In genomic region chr15:31405200-31405929, GRCh38 we compare ENCODE assay signal across 11 cellular contexts.
DNase-seq lines count a peak whose midpoint lies in the region; ATAC-seq, FAIRE-seq and TF ChIP-seq lines count a peak whose summit lies in the region.
"Had no signal": no experiment of that assay in that cellular context is flagged by ENCODE, and none has a peak within 500 bp of the region (broad histone marks: within the 10 kb centered on the region; RNA-seq: fewer than 3 reads in every experiment).

No MANE protein-coding gene starts in this region.

- H3K27me3 ChIP-seq in HepG2 (ENCODE audit: control insufficient read depth in 1 of 2, insufficient read depth in 2 of 2, low read length in 2 of 2) (peaks cover 0 to 43% of the 10 kb centered on the region in 2 experiments; a peak in 3 of 5 replicates), right lobe of liver (no peaks in the 10 kb centered on the region)
- H3K27me3 ChIP-seq: tibial nerve had no signal

- no peaks in the 10 kb centered on the region for H3K27me3 Mint-ChIP-seq in effector memory CD8-positive, alpha-beta T cell

- peak in 1 of 2 experiments; percentile 75; a peak in 2 of 4 replicates for TF ChIP-seq EP300 in HepG2 (IDR thresholded peaks at IDR 0.05; ENCODE audit: low read depth in 2 of 2, low read length in 2 of 2)
- TF ChIP-seq EP300 in HepG2 (CRISPR knock-in tag; IDR thresholded peaks at IDR 0.05; ENCODE audit: borderline replicate concordance) = no peak

- POLR2A ChIA-PET in HepG2 (lab: Yijun Ruan, JAX) = no interaction called here

- H3K36me3 Mint-ChIP-seq in effector memory CD8-positive, alpha-beta T cell (ENCODE audit: insufficient read depth) = no peaks in the 10 kb centered on the region

- H3K9me3 ChIP-seq in HepG2 (ENCODE audit: low read length) (peaks cover 11% of the 10 kb centered on the region; the same call in 1 of the 2 replicates), right lobe of liver (no peaks in the 10 kb centered on the region)

- H3K27ac ChIP-seq in HepG2 (ENCODE audit: extremely low read length, insufficient read depth, low read length) = no peak overlapping the region
- H3K27ac ChIP-seq in right lobe of liver = no peak overlapping the region
- H3K27ac ChIP-seq: tibial nerve had no signal

- no peak for TF ChIP-seq POLR2A in HepG2 (IDR thresholded peaks at IDR 0.05; ENCODE audit: insufficient read depth in 1 of 2, low read depth in 2 of 2, low read length in 2 of 2)
- TF ChIP-seq POLR2A in right lobe of liver (IDR thresholded peaks at IDR 0.05) = no peak

- WGBS in HepG2 (ENCODE audit: low lambda C conversion rate) = 56% methylated on average over 13 of the region's 13 CpGs
- 71% methylated on average over 13 of the region's 13 CpGs for WGBS in right lobe of liver (ENCODE audit: insufficient coverage, low coverage, low lambda C conversion rate, missing lambda C conversion rate)

- DNase-seq in HepG2 (ENCODE audit: low spot score) = peak; percentile 72
- no peak for DNase-seq in right lobe of liver
- DNase-seq in RPMI8226 = peak; percentile 86
- no peak for DNase-seq in effector memory CD8-positive, alpha-beta T cell
- DNase-seq in NCI-H82 treated with DMSO at 0.1 percent for 48 hours (lab: John Stamatoyannopoulos, UW; ENCODE audit: unreplicated experiment) = no peak
- DNase-seq in medulla oblongata (ENCODE audit: extremely low spot score) = no peak
- DNase-seq: NCI-H1694 had no signal

- H3K9ac ChIP-seq in HepG2 (ENCODE audit: insufficient read depth, low read depth, low read length) = no peak overlapping the region

- no peaks in the 10 kb centered on the region for H3K79me2 ChIP-seq in HepG2 (ENCODE audit: insufficient read depth, low read length)

- peak; percentile 47; the same call in 2 of the 3 replicates for ATAC-seq in HepG2
- ATAC-seq in right lobe of liver = no peak
- ATAC-seq in effector memory CD8-positive, alpha-beta T cell (replicated peaks) = peak; percentile 24
- no peak for ATAC-seq in esophagus mucosa
- no peak for ATAC-seq in HG02588 (IDR thresholded peaks at IDR 0.05; ENCODE audit: unreplicated experiment)
- ATAC-seq: Right ventricle myocardium inferior had no signal

- CTCF ChIA-PET in HepG2 (lab: Yijun Ruan, JAX; ENCODE audit: low intra/inter-chr PET ratio, low total read pairs) = no interaction called here

- FAIRE-seq in HepG2 (lab: Jason Lieb, UNC) = peak; percentile 36

- peak overlapping the region in 1 of 2 donors; percentile 36 for H3K4me3 Mint-ChIP-seq in effector memory CD8-positive, alpha-beta T cell

- H2AFZ ChIP-seq in HepG2 (ENCODE audit: low read length) = no peak overlapping the region

- peak overlapping the region; percentile 5 to 80 for H3K27ac Mint-ChIP-seq in effector memory CD8-positive, alpha-beta T cell

- peaks cover 8 to 12% of the 10 kb centered on the region in 2 donors for H3K4me1 Mint-ChIP-seq in effector memory CD8-positive, alpha-beta T cell (ENCODE audit: low read depth in 2 of 2)

- H3K36me3 ChIP-seq in HepG2 (replicated peaks in 1 of 2; ENCODE audit: control insufficient read depth in 1 of 2, insufficient read depth in 2 of 2, low read length in 2 of 2) (no peaks in the 10 kb centered on the region), right lobe of liver (no peaks in the 10 kb centered on the region)
- H3K36me3 ChIP-seq: tibial nerve had no signal

- H3K9me3 Mint-ChIP-seq in effector memory CD8-positive, alpha-beta T cell = peaks cover 0 to 8% of the 10 kb centered on the region in 2 donors

- in situ Hi-C loops in HepG2 (cut with HindIII; ENCODE audit: extremely low pct_ligation_motif_present, low pct_unique_long_range_greater_than_20kb) = no loop called here

- H4K20me1 ChIP-seq in HepG2 (ENCODE audit: insufficient read depth, low read length) = no peaks in the 10 kb centered on the region

- H3K4me2 ChIP-seq in HepG2 (ENCODE audit: low read depth, low read length) = peak overlapping the region; percentile 37

- H3K4me3 ChIP-seq in HepG2 (replicated peaks in 1 of 3; ENCODE audit: insufficient read depth in 1 of 3, low read depth in 2 of 3, low read length in 3 of 3) = no peak overlapping the region
- H3K4me3 ChIP-seq in right lobe of liver = no peak overlapping the region
- H3K4me3 ChIP-seq: tibial nerve had no signal

- BruUV-seq in HepG2 (replicated peaks; lab: Mats Ljungman, UMichigan) = no TSS peak

- TF ChIP-seq RAD21 in HepG2 (CRISPR knock-in tag; IDR thresholded peaks at IDR 0.05) = no peak

- TF ChIP-seq CTCF in HepG2 (CRISPR knock-in tag; IDR thresholded peaks at IDR 0.05) = no peak
- TF ChIP-seq CTCF in right lobe of liver (IDR thresholded peaks at IDR 0.05) = no peak

- intact Hi-C loops in HepG2 (cut with micrococcal nuclease; ENCODE audit: unreplicated experiment) = no loop called here
- intact Hi-C loops in right lobe of liver (cut with DNase I) = no loop called here

- peaks cover 30% of the 10 kb centered on the region for H3K4me1 ChIP-seq in HepG2 (ENCODE audit: insufficient read depth, low read length)
- H3K4me1 ChIP-seq in right lobe of liver = no peaks in the 10 kb centered on the region

TF ChIP-seq in HepG2, 621 proteins besides CTCF, POLR2A, EP300 and RAD21 (continues in another document):
- no peak for TF ChIP-seq ZNF235 (CRISPR knock-in tag; IDR thresholded peaks at IDR 0.05; ENCODE audit: borderline replicate concordance)
- TF ChIP-seq FOXP1 (IDR thresholded peaks at IDR 0.05) = no peak
- TF ChIP-seq FOXP1 (CRISPR knock-in tag; IDR thresholded peaks at IDR 0.05) = peak; percentile 72
- peak; percentile 64; the same call in 1 of the 2 replicates for TF ChIP-seq RCOR2 (CRISPR knock-in tag; IDR thresholded peaks at IDR 0.05)
- TF ChIP-seq HOXA3 (CRISPR knock-in tag; IDR thresholded peaks at IDR 0.05) = no peak
- TF ChIP-seq ZNF543 (CRISPR knock-in tag; IDR thresholded peaks at IDR 0.05) = no peak
- TF ChIP-seq FOXK2 (IDR thresholded peaks at IDR 0.05) = no peak
- TF ChIP-seq POGZ (CRISPR knock-in tag; IDR thresholded peaks at IDR 0.05) = no peak
- no peak for TF ChIP-seq REST (IDR thresholded peaks at IDR 0.05; ENCODE audit: borderline replicate concordance in 1 of 2, low read depth in 1 of 2, low read length in 2 of 2)
- TF ChIP-seq ZKSCAN1 (IDR thresholded peaks at IDR 0.05; ENCODE audit: low read length) = no peak
- TF ChIP-seq NR2F1 (CRISPR knock-in tag; IDR thresholded peaks at IDR 0.05) = 0 out of 4 replicates have a peak, but pooled peaks of 1 of the 2 experiments have one; percentile 17
- TF ChIP-seq KLF12 (CRISPR knock-in tag; IDR thresholded peaks at IDR 0.05; ENCODE audit: borderline replicate concordance) = no peak
- TF ChIP-seq GATA4 (IDR thresholded peaks at IDR 0.05; ENCODE audit: borderline replicate concordance, low read depth) = peak; percentile 50; the same call in 1 of the 2 replicates
- no peak for TF ChIP-seq CERS6 (CRISPR knock-in tag; IDR thresholded peaks at IDR 0.05)
- no peak for TF ChIP-seq AKAP8 (CRISPR knock-in tag; IDR thresholded peaks at IDR 0.05)
- peak; percentile 61 for TF ChIP-seq NR2F6 (IDR thresholded peaks at IDR 0.05)
- TF ChIP-seq NR2F6 (CRISPR knock-in tag; IDR thresholded peaks at IDR 0.05) = peak; percentile 37; the same call in 1 of the 2 replicates
- TF ChIP-seq FOXA1 (IDR thresholded peaks at IDR 0.05) = no peak
- TF ChIP-seq FOXA1 (CRISPR knock-in tag; IDR thresholded peaks at IDR 0.05) = peak; percentile 81
- TF ChIP-seq ELF3 (CRISPR knock-in tag; IDR thresholded peaks at IDR 0.05) = peak; percentile 39; the same call in 1 of the 2 replicates
- peak; percentile 40; the same call in 1 of the 2 replicates for TF ChIP-seq SP5 (CRISPR knock-in tag; IDR thresholded peaks at IDR 0.05; ENCODE audit: borderline replicate concordance, low read depth)
- TF ChIP-seq ATF5 (CRISPR knock-in tag; IDR thresholded peaks at IDR 0.05; ENCODE audit: low read depth) = no peak
- TF ChIP-seq SRF (IDR thresholded peaks at IDR 0.05; ENCODE audit: low read depth, low read length) = no peak

Comparison
In these comparisons a context has a peak if more than half of its experiments do, and no peak if none do; other contexts are left out.
1. ATAC-seq: peak in HepG2 (single experiment) and effector memory CD8-positive, alpha-beta T cell (single experiment); none in right lobe of liver (0 of 4), esophagus mucosa (single experiment) and HG02588 (single experiment).
2. DNase-seq: peak in HepG2 (single experiment) and RPMI8226 (single experiment); none in right lobe of liver (0 of 3), effector memory CD8-positive, alpha-beta T cell (0 of 3), NCI-H82 treated with DMSO at 0.1 percent for 48 hours (single experiment) and medulla oblongata (single experiment).